In the genomic region with DNA sequence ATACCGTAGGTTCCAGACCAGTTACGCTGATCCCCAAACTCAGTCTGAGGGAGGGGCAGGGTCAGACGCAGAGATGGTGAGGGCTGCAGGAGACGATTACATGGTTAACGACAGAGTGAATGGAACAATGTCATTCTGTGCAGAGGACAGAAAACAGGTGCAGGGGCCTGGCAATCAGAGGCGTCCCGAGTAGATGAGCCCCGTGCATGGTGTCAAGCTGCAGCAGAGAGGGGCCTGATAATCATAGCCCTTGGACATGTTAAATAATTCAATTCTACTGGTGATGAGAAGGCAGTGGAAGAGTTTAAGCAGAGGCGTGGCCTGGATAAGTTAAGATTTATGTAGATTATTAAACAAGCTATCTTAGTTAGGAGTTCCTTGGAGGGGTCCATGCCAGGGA, we compare ENCODE assay signal across 34 cellular contexts.
"Had no signal": no experiment of that assay in that cellular context is flagged by ENCODE, and none has a peak within 500 bp of the region (broad histone marks: within the 10 kb centered on the region; RNA-seq: fewer than 3 reads in every experiment).

No MANE protein-coding gene starts in this region.

- H3K9ac ChIP-seq: KMS-11 had no signal

- H3K27me3 ChIP-seq: MG63 had no signal

- DNase-seq: Karpas-422, Kasumi-1, MG63, MM.1S, MV-4-11, NCI-H1048, NCI-H1092, NCI-H1092 treated with DMSO at 0.1 percent for 48 hours, NCI-H1105, NCI-H1105 treated with DMSO at 0.1 percent for 48 hours, NCI-H1417, NCI-H1417 treated with DMSO at 0.1 percent for 48 hours, NCI-H1436, NCI-H1436 treated with DMSO at 0.1 percent for 48 hours, NCI-H146, NCI-H1694, NCI-H1694 treated with DMSO at 0.1 percent for 48 hours, NCI-H187, NCI-H187 treated with DMSO at 0.1 percent for 48 hours, NCI-H1930, NCI-H2029, NCI-H2029 treated with DMSO at 0.1 percent for 48 hours, NCI-H2081, NCI-H2081 treated with DMSO at 0.1 percent for 48 hours, NCI-H2107, NCI-H2171, NCI-H2171 treated with DMSO at 0.1 percent for 48 hours, NCI-H2227 treated with DMSO at 0.1 percent for 48 hours, NCI-H226, NCI-H345, NCI-H446, NCI-H446 treated with DMSO at 0.1 percent for 48 hours, NCI-H510A had no signal

- H3K9me3 ChIP-seq: MG63 had no signal

- H3K4me2 ChIP-seq: KMS-11 had no signal

- H3K4me3 ChIP-seq: MG63 had no signal

- H3K27ac ChIP-seq: KMS-11 had no signal

- H3K36me3 ChIP-seq: MG63 had no signal
